In genomic region chr18:74480149-74480651, GRCh38 we compare ENCODE assay signal across 1 cellular context.
A peak's percentile ranks its signal among the peaks of the same experiment; 100 is the strongest.
TF ChIP-seq lines count a peak whose summit lies in the region.

No MANE protein-coding gene starts in this region.

TF ChIP-seq in K562, 482 proteins besides CTCF, POLR2A, EP300 and RAD21 (continued from another document and continues in another):
- TF ChIP-seq, protein P1, sequence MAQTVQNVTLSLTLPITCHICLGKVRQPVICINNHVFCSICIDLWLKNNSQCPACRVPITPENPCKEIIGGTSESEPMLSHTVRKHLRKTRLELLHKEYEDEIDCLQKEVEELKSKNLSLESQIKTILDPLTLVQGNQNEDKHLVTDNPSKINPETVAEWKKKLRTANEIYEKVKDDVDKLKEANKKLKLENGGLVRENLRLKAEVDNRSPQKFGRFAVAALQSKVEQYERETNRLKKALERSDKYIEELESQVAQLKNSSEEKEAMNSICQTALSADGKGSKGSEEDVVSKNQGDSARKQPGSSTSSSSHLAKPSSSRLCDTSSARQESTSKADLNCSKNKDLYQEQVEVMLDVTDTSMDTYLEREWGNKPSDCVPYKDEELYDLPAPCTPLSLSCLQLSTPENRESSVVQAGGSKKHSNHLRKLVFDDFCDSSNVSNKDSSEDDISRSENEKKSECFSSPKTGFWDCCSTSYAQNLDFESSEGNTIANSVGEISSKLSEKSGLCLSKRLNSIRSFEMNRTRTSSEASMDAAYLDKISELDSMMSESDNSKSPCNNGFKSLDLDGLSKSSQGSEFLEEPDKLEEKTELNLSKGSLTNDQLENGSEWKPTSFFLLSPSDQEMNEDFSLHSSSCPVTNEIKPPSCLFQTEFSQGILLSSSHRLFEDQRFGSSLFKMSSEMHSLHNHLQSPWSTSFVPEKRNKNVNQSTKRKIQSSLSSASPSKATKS (CRISPR knock-in tag; IDR thresholded peaks at IDR 0.05): no peak
- TF ChIP-seq NCOA4 (IDR thresholded peaks at IDR 0.05; ENCODE audit: partially characterized antibody) (no peak), PCBP1 (IDR thresholded peaks at IDR 0.05; ENCODE audit: low read depth, low read length, poor library complexity, severe bottlenecking) (no peak), CBX5 (IDR thresholded peaks at IDR 0.05; ENCODE audit: borderline replicate concordance, low read depth) (no peak), ZNF184 (CRISPR knock-in tag; IDR thresholded peaks at IDR 0.05) (no peak), IRF9 (tag; IDR thresholded peaks at IDR 0.05) (no peak), KLF16 (IDR thresholded peaks at IDR 0.05) (peak; percentile 58; the same call in 1 of the 2 replicates), ZC3H4 (CRISPR knock-in tag; IDR thresholded peaks at IDR 0.05; ENCODE audit: borderline replicate concordance) (no peak), SP1 (CRISPR knock-in tag; IDR thresholded peaks at IDR 0.05) (no peak), ZBTB26 (CRISPR knock-in tag; IDR thresholded peaks at IDR 0.05) (no peak), ZNF282 (CRISPR knock-in tag; IDR thresholded peaks at IDR 0.05) (no peak), HNRNPL (IDR thresholded peaks at IDR 0.05; ENCODE audit: low read depth, low read length) (no peak), CC2D1A (IDR thresholded peaks at IDR 0.05) (0 out of 2 replicates have a peak, but pooled peaks have one; percentile 35), ZNF146 (CRISPR knock-in tag; IDR thresholded peaks at IDR 0.05; ENCODE audit: unreplicated experiment) (no peak), FUS (optimal IDR thresholded peaks at IDR 0.05; ENCODE audit: low read depth, low read length) (no peak), CXXC5 (CRISPR knock-in tag; IDR thresholded peaks at IDR 0.05) (no peak), TSHZ1 (CRISPR knock-in tag; IDR thresholded peaks at IDR 0.05) (no peak), SP2 (IDR thresholded peaks at IDR 0.05; ENCODE audit: extremely low read depth, low read depth, low read length, poor library complexity, severe bottlenecking) (no peak), RFX1 (IDR thresholded peaks at IDR 0.05) (no peak), HES1 (IDR thresholded peaks at IDR 0.05; ENCODE audit: low read depth) (0 out of 2 replicates have a peak, but pooled peaks have one; percentile 47), TOE1 (IDR thresholded peaks at IDR 0.05; ENCODE audit: borderline replicate concordance) (peak; percentile 4; the same call in 1 of the 2 replicates), TOE1 (CRISPR knock-in tag; IDR thresholded peaks at IDR 0.05; ENCODE audit: borderline replicate concordance, low read depth) (no peak), JUND (IDR thresholded peaks at IDR 0.05; ENCODE audit: borderline replicate concordance, low read depth, low read length) (peak; percentile 48; the same call in 1 of the 2 replicates), JUND (tag; IDR thresholded peaks at IDR 0.05; ENCODE audit: borderline replicate concordance, low read depth, low read length) (0 out of 3 replicates have a peak, but pooled peaks have one; percentile 40), ZNF431 (CRISPR knock-in tag; IDR thresholded peaks at IDR 0.05) (no peak), SAP30 (IDR thresholded peaks at IDR 0.05; ENCODE audit: borderline replicate concordance, insufficient read depth, low read depth, low read length, poor library complexity, severe bottlenecking) (no peak), MEF2A (IDR thresholded peaks at IDR 0.05; ENCODE audit: control insufficient read depth, low read depth, low read length) (no peak), NFATC3 (IDR thresholded peaks at IDR 0.05) (no peak), BMI1 (IDR thresholded peaks at IDR 0.05; ENCODE audit: low read length) (no peak), ZNF57 (CRISPR knock-in tag; IDR thresholded peaks at IDR 0.05) (no peak), HDGF (IDR thresholded peaks at IDR 0.05) (no peak), OTX1 (CRISPR knock-in tag; IDR thresholded peaks at IDR 0.05) (no peak), KAT7 (CRISPR knock-in tag; IDR thresholded peaks at IDR 0.05; ENCODE audit: borderline replicate concordance) (no peak), RBM17 (IDR thresholded peaks at IDR 0.05; ENCODE audit: borderline replicate concordance, low read depth, low read length) (no peak), HMG20A (CRISPR knock-in tag; conservative IDR thresholded peaks at IDR 0.05) (no peak), ID3 (CRISPR knock-in tag; IDR thresholded peaks at IDR 0.05) (no peak), ID3 (tag; IDR thresholded peaks at IDR 0.05) (no peak), TBL1XR1 (IDR thresholded peaks at IDR 0.05; ENCODE audit: low read length in 2 of 2) (no peak), SMC3 (conservative IDR thresholded peaks at IDR 0.05; ENCODE audit: insufficient read depth, low read depth, low read length) (no peak), BRCA1 (IDR thresholded peaks at IDR 0.05) (no peak), BRCA1 (CRISPR knock-in tag; IDR thresholded peaks at IDR 0.05) (no peak), ZNF695 (CRISPR knock-in tag; IDR thresholded peaks at IDR 0.05) (no peak), THRA (IDR thresholded peaks at IDR 0.05) (no peak)
- TF ChIP-seq, protein P2, sequence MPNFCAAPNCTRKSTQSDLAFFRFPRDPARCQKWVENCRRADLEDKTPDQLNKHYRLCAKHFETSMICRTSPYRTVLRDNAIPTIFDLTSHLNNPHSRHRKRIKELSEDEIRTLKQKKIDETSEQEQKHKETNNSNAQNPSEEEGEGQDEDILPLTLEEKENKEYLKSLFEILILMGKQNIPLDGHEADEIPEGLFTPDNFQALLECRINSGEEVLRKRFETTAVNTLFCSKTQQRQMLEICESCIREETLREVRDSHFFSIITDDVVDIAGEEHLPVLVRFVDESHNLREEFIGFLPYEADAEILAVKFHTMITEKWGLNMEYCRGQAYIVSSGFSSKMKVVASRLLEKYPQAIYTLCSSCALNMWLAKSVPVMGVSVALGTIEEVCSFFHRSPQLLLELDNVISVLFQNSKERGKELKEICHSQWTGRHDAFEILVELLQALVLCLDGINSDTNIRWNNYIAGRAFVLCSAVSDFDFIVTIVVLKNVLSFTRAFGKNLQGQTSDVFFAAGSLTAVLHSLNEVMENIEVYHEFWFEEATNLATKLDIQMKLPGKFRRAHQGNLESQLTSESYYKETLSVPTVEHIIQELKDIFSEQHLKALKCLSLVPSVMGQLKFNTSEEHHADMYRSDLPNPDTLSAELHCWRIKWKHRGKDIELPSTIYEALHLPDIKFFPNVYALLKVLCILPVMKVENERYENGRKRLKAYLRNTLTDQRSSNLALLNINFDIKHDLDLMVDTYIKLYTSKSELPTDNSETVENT (CRISPR knock-in tag; IDR thresholded peaks at IDR 0.05): no peak
- TF ChIP-seq, protein P3, sequence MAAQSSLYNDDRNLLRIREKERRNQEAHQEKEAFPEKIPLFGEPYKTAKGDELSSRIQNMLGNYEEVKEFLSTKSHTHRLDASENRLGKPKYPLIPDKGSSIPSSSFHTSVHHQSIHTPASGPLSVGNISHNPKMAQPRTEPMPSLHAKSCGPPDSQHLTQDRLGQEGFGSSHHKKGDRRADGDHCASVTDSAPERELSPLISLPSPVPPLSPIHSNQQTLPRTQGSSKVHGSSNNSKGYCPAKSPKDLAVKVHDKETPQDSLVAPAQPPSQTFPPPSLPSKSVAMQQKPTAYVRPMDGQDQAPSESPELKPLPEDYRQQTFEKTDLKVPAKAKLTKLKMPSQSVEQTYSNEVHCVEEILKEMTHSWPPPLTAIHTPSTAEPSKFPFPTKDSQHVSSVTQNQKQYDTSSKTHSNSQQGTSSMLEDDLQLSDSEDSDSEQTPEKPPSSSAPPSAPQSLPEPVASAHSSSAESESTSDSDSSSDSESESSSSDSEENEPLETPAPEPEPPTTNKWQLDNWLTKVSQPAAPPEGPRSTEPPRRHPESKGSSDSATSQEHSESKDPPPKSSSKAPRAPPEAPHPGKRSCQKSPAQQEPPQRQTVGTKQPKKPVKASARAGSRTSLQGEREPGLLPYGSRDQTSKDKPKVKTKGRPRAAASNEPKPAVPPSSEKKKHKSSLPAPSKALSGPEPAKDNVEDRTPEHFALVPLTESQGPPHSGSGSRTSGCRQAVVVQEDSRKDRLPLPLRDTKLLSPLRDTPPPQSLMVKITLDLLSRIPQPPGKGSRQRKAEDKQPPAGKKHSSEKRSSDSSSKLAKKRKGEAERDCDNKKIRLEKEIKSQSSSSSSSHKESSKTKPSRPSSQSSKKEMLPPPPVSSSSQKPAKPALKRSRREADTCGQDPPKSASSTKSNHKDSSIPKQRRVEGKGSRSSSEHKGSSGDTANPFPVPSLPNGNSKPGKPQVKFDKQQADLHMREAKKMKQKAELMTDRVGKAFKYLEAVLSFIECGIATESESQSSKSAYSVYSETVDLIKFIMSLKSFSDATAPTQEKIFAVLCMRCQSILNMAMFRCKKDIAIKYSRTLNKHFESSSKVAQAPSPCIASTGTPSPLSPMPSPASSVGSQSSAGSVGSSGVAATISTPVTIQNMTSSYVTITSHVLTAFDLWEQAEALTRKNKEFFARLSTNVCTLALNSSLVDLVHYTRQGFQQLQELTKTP (IDR thresholded peaks at IDR 0.05; ENCODE audit: low read depth in 1 of 2, partially characterized antibody in 2 of 2): no peak
- TF ChIP-seq, protein P4, sequence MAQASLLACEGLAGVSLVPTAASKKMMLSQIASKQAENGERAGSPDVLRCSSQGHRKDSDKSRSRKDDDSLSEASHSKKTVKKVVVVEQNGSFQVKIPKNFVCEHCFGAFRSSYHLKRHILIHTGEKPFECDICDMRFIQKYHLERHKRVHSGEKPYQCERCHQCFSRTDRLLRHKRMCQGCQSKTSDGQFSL (CRISPR knock-in tag; IDR thresholded peaks at IDR 0.05): no peak
- TF ChIP-seq, protein P4 (tag; IDR thresholded peaks at IDR 0.05): no peak
